ENCODE assay signal across 15 cellular contexts in the genomic region with DNA sequence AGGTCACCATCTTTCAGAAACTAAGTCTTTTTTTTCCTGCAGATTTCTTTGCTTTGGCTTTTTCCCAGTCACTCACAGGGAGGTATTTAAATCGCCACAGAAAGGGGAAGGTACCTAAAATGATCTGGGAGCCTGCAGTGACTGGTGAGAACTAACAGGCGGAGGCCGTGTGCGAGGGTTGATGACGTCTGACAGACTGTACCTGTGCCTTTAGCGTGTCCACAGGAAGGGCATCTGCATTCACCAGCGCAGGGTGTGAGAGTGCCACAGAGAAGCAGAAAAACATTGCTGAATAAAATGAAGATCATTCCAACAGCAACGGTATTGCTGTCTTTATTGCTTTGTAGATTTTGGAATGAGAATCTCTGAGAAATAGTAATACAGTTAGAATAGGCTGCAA. TPM values are rescaled to one million over a fixed set of nuclear protein-coding genes. Genes with fewer than 3 reads are reported as not detected.
DNase-seq lines count a peak whose midpoint lies in the region; ATAC-seq and TF ChIP-seq lines count a peak whose summit lies in the region.
"Had no signal": no experiment of that assay in that cellular context is flagged by ENCODE, and none has a peak within 500 bp of the region (broad histone marks: within the 10 kb centered on the region; RNA-seq: fewer than 3 reads in every experiment).

No MANE protein-coding gene starts in this region.

- TF ChIP-seq CTCF in neutrophil (IDR thresholded peaks at IDR 0.05): no peak
- TF ChIP-seq CTCF in CD14-positive monocyte (IDR thresholded peaks at IDR 0.05): no peak

- no peaks in the 10 kb centered on the region for H3K9me3 Mint-ChIP-seq in activated T-cell treated with anti-CD3 and anti-CD28 coated beads, Interleukin-2, amount 50 U/mL, for 72 hours
- no peaks in the 10 kb centered on the region for H3K9me3 Mint-ChIP-seq in CD8-positive, alpha-beta memory T cell
- H3K9me3 Mint-ChIP-seq in activated T-helper 17 cell treated with anti-CD3 and anti-CD28 coated beads, Interleukin-2, amount 50 U/mL, for 72 hours: no peaks in the 10 kb centered on the region
- peaks cover 0 to 3% (median 0%) of the 10 kb centered on the region in 7 donors for H3K9me3 Mint-ChIP-seq in CD14-positive monocyte
- H3K9me3 Mint-ChIP-seq: HFFc6 had no signal

- H3K4me1 ChIP-seq in CD8-positive, alpha-beta memory T cell (ENCODE audit: insufficient read depth, low read length): peaks cover 60% of the 10 kb centered on the region
- H3K4me1 ChIP-seq in neutrophil (ENCODE audit: control insufficient read depth in 1 of 2, insufficient read depth in 1 of 2, low read depth in 1 of 2, low read length in 1 of 2): peaks cover 53 to 54% of the 10 kb centered on the region in 2 experiments

- peaks cover 7 to 21% of the 10 kb centered on the region in 2 donors for H3K36me3 Mint-ChIP-seq in activated T-cell treated with anti-CD3 and anti-CD28 coated beads, Interleukin-2, amount 50 U/mL, for 72 hours (ENCODE audit: insufficient read depth in 2 of 2)
- H3K36me3 Mint-ChIP-seq in CD8-positive, alpha-beta memory T cell: peaks cover 0 to 39% (median 0%) of the 10 kb centered on the region in 3 donors
- peaks cover 44% of the 10 kb centered on the region for H3K36me3 Mint-ChIP-seq in activated T-helper 17 cell treated with anti-CD3 and anti-CD28 coated beads, Interleukin-2, amount 50 U/mL, for 72 hours (ENCODE audit: low read depth)
- H3K36me3 Mint-ChIP-seq in CD14-positive monocyte: peaks cover 17 to 42% of the 10 kb centered on the region in 2 donors

- no peaks in the 10 kb centered on the region for H3K9me3 ChIP-seq in CD8-positive, alpha-beta memory T cell (ENCODE audit: low read length)
- H3K9me3 ChIP-seq in neutrophil: no peaks in the 10 kb centered on the region

- POLR2A ChIA-PET in CD8-positive, alpha-beta memory T cell (lab: Charles Lee): no interaction called here

- H3K4me1 Mint-ChIP-seq in activated T-cell treated with anti-CD3 and anti-CD28 coated beads, Interleukin-2, amount 50 U/mL, for 72 hours (ENCODE audit: low read depth): peaks cover 79% of the 10 kb centered on the region
- peaks cover 72 to 89% (median 76%) of the 10 kb centered on the region in 3 donors for H3K4me1 Mint-ChIP-seq in CD8-positive, alpha-beta memory T cell
- peaks cover 48% of the 10 kb centered on the region for H3K4me1 Mint-ChIP-seq in activated T-helper 17 cell treated with anti-CD3 and anti-CD28 coated beads, Interleukin-2, amount 50 U/mL, for 72 hours
- peaks cover 50% of the 10 kb centered on the region for H3K4me1 Mint-ChIP-seq in CD14-positive monocyte

- intact Hi-C loops in CD14-positive monocyte (cut with micrococcal nuclease): loop anchor here in 1 of 2 donors (5.0 to 10.0 kb wide), 3 partner anchors 110 to 620 kb away; a partner anchor contains a TSS

- CTCF ChIA-PET in CD8-positive, alpha-beta memory T cell (lab: Charles Lee): no interaction called here

- H3K4me3 Mint-ChIP-seq in activated T-cell treated with anti-CD3 and anti-CD28 coated beads, Interleukin-2, amount 50 U/mL, for 72 hours: peak overlapping the region; percentile 91
- H3K4me3 Mint-ChIP-seq in CD8-positive, alpha-beta memory T cell: peak overlapping the region in 6 of 7 donors; percentile 7 to 94 (median 42)
- peak overlapping the region; percentile 97 for H3K4me3 Mint-ChIP-seq in activated T-helper 17 cell treated with anti-CD3 and anti-CD28 coated beads, Interleukin-2, amount 50 U/mL, for 72 hours
- H3K4me3 Mint-ChIP-seq in CD14-positive monocyte: no peak overlapping the region
- H3K4me3 Mint-ChIP-seq: HFFc6 had no signal

- H3K27ac ChIP-seq in CD8-positive, alpha-beta memory T cell (ENCODE audit: low read depth, low read length): no peak overlapping the region
- peak overlapping the region; percentile 27 for H3K27ac ChIP-seq in neutrophil
- H3K27ac ChIP-seq: RWPE1 had no signal

- no peaks in the 10 kb centered on the region for H3K36me3 ChIP-seq in CD8-positive, alpha-beta memory T cell (ENCODE audit: insufficient read depth, low read length)
- peaks cover 7% of the 10 kb centered on the region for H3K36me3 ChIP-seq in neutrophil

- H3K27ac Mint-ChIP-seq in activated T-cell treated with anti-CD3 and anti-CD28 coated beads, Interleukin-2, amount 50 U/mL, for 72 hours: peak overlapping the region; percentile 97
- peak overlapping the region in 6 of 8 donors; percentile 78 to 97 (median 91) for H3K27ac Mint-ChIP-seq in CD8-positive, alpha-beta memory T cell
- H3K27ac Mint-ChIP-seq in activated T-helper 17 cell treated with anti-CD3 and anti-CD28 coated beads, Interleukin-2, amount 50 U/mL, for 72 hours: peak overlapping the region; percentile 58
- peak overlapping the region in 1 of 7 donors; percentile 82 for H3K27ac Mint-ChIP-seq in CD14-positive monocyte
- H3K27ac Mint-ChIP-seq: HFFc6 had no signal

- DNase-seq in activated T-cell treated with anti-CD3 and anti-CD28 coated beads, Interleukin-2, amount 50 U/mL, for 72 hours: peak in 1 of 2 donors; percentile 40
- no peak for DNase-seq in activated T-cell treated with anti-CD3 and anti-CD28 coated beads, Interleukin-2, amount 50 U/mL, for 48 hours
- peak in 2 of 5 donors; percentile 40 to 50 for DNase-seq in CD8-positive, alpha-beta memory T cell
- DNase-seq in CD14-positive monocyte (ENCODE audit: low spot score) (no peak), NCI-H446 treated with DMSO at 0.1 percent for 48 hours (lab: John Stamatoyannopoulos, UW) (no peak)
- DNase-seq: activated T-cell treated with anti-CD3 and anti-CD28 coated beads, Interleukin-2, amount 50 U/mL, for 1 hour; DMS53; HFFc6; NCI-H1417 treated with DMSO at 0.1 percent for 48 hours; NCI-H524 had no signal

- H3K4me3 ChIP-seq in CD8-positive, alpha-beta memory T cell (ENCODE audit: low read length): no peak overlapping the region
- no peak overlapping the region for H3K4me3 ChIP-seq in neutrophil (ENCODE audit: low read depth in 1 of 2, low read length in 1 of 2)
- H3K4me3 ChIP-seq: smooth muscle cell had no signal

- no peaks in the 10 kb centered on the region for H3K27me3 ChIP-seq in CD8-positive, alpha-beta memory T cell (ENCODE audit: insufficient read depth, low read length, poor library complexity, severe bottlenecking)
- H3K27me3 ChIP-seq in neutrophil: no peaks in the 10 kb centered on the region

- peak in 1 of 2 donors; percentile 16 for ATAC-seq in activated T-cell treated with anti-CD3 and anti-CD28 coated beads, Interleukin-2, amount 50 U/mL, for 72 hours (replicated peaks in 1 of 2)
- peak; percentile 27 for ATAC-seq in activated T-helper 17 cell treated with anti-CD3 and anti-CD28 coated beads, Interleukin-2, amount 50 U/mL, for 72 hours (replicated peaks)
- no peak for ATAC-seq in HG03139 (IDR thresholded peaks at IDR 0.05; ENCODE audit: unreplicated experiment)

- no peaks in the 10 kb centered on the region for H3K27me3 Mint-ChIP-seq in activated T-cell treated with anti-CD3 and anti-CD28 coated beads, Interleukin-2, amount 50 U/mL, for 72 hours (ENCODE audit: low read depth)
- H3K27me3 Mint-ChIP-seq in CD8-positive, alpha-beta memory T cell: peaks cover 0 to 1% of the 10 kb centered on the region in 2 donors
- no peaks in the 10 kb centered on the region for H3K27me3 Mint-ChIP-seq in activated T-helper 17 cell treated with anti-CD3 and anti-CD28 coated beads, Interleukin-2, amount 50 U/mL, for 72 hours
- peaks cover 0 to 2% (median 0%) of the 10 kb centered on the region in 3 donors for H3K27me3 Mint-ChIP-seq in CD14-positive monocyte (ENCODE audit: low read depth in 3 of 3)

RNA-seq across cellular contexts. Expression of a gene that starts 5.7 kb away (rescaled TPM):
- 100 to 1,000 TPM in 1 of 2 donors, 10 to 100 TPM in 1; 30.1 to 103 TPM for total RNA-seq in activated T-cell treated with anti-CD3 and anti-CD28 coated beads, Interleukin-2, amount 50 U/mL, for 72 hours
- 10 to 100 TPM; 35.3 to 38.0 TPM for total RNA-seq in CD8-positive, alpha-beta memory T cell
- 31.0 TPM for polyA plus RNA-seq in CD8-positive, alpha-beta memory T cell
- total RNA-seq in activated T-helper 17 cell treated with anti-CD3 and anti-CD28 coated beads, Interleukin-2, amount 50 U/mL, for 72 hours: 10 to 100 TPM; 38.8 to 48.5 TPM
- 1 to 10 TPM; 9.1 TPM for polyA plus RNA-seq in CD14-positive monocyte

Comparison
In these comparisons a context has a peak if more than half of its experiments do, and no peak if none do; other contexts are left out.
1. H3K4me3 Mint-ChIP-seq: peak in activated T-cell treated with anti-CD3 and anti-CD28 coated beads, Interleukin-2, amount 50 U/mL, for 72 hours (2 of 2), CD8-positive, alpha-beta memory T cell (6 of 7) and activated T-helper 17 cell treated with anti-CD3 and anti-CD28 coated beads, Interleukin-2, amount 50 U/mL, for 72 hours (single experiment); none in CD14-positive monocyte (0 of 2).